In the genomic region with DNA sequence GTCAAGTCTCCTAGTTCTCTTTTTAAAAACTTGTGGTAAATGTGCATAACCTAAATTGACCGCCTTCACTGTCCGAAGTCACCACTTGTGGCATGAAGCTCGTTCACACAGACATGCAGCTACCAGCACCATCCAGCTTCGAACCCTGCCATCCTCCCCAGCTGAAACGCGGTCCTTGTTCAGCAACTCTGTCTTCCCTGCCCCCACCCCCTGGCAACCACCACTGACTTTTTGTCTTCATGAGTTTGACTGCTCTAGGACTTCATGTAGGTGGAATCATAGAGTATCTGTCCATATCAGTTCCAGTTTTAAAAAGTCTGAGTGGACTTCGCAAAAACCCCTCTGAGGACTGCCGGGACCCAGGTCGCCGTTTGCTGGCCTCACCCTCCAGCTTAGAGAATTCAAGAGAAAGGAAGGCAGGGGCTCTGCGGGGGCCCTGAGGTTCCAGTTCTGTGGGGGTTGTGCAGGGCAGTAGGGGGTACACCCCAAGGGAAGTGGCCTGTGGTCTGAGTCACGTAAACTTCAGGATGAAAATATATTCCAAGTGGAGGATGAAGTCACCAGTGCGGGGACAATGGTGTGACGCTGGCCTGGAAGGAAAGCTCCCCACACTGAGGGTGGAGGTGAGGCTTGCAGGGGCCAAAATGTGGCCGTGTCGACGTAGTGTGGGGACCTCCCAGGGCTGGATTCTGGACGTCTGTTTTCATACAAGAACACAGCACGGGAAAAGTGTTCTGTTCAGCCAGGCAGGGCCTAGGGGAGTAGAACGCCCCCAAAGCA, we compare ENCODE assay signal across 26 cellular contexts.
A peak's percentile ranks its signal among the peaks of the same experiment; 100 is the strongest.
DNase-seq lines count a peak whose midpoint lies in the region; ATAC-seq, FAIRE-seq and TF ChIP-seq lines count a peak whose summit lies in the region.
"Had no signal": no experiment of that assay in that cellular context is flagged by ENCODE, and none has a peak within 500 bp of the region (broad histone marks: within the 10 kb centered on the region; RNA-seq: fewer than 3 reads in every experiment).

No MANE protein-coding gene starts in this region.

- 96% methylated on average over 20 of the region's 20 CpGs for WGBS in A549 (ENCODE audit: missing lambda C conversion rate)

- no peak for FAIRE-seq in A549 (lab: Jason Lieb, UNC)
- FAIRE-seq: GM12878, HTR-8/SVneo, pancreas had no signal

- H3K9me3 Mint-ChIP-seq in glutamatergic neuron (ENCODE audit: unreplicated experiment), result peaks cover 2% of the 10 kb centered on the region
- H3K9me3 Mint-ChIP-seq: CD14-positive monocyte had no signal

- no peak for TF ChIP-seq RAD21 in A549 (conservative IDR thresholded peaks at IDR 0.05 in 1 of 2, IDR thresholded peaks at IDR 0.05 in 1 of 2)

- no peak overlapping the region for H3K4me3 Mint-ChIP-seq in glutamatergic neuron (ENCODE audit: unreplicated experiment)
- H3K4me3 Mint-ChIP-seq: activated CD4-positive, alpha-beta T cell treated with anti-CD3 and anti-CD28 coated beads for 36 hours; CD14-positive monocyte had no signal

- H3K4me1 ChIP-seq in A549, result peaks cover 82% of the 10 kb centered on the region

- ATAC-seq in A549 (no peak), Right ventricle myocardium inferior (peak; percentile 52), sciatic nerve (peak; percentile 35), GM18520 (IDR thresholded peaks at IDR 0.05; ENCODE audit: unreplicated experiment) (no peak)
- ATAC-seq: activated CD4-positive, alpha-beta T cell treated with anti-CD3 and anti-CD28 coated beads for 36 hours; GM12878; pancreas; SK-N-SH treated with all-trans-retinoic acid at 6 μM for 48 hours had no signal

- H3K4me2 ChIP-seq in A549, result no peak overlapping the region

- no peaks in the 10 kb centered on the region for H3K36me3 Mint-ChIP-seq in glutamatergic neuron (ENCODE audit: unreplicated experiment)

- POLR2A ChIA-PET in A549 (lab: Yijun Ruan, JAX), result no interaction called here

- no peak overlapping the region for H3K27ac Mint-ChIP-seq in glutamatergic neuron (ENCODE audit: unreplicated experiment)
- H3K27ac Mint-ChIP-seq: activated CD4-positive, alpha-beta T cell treated with anti-CD3 and anti-CD28 coated beads for 36 hours; CD14-positive monocyte had no signal

- TF ChIP-seq POLR2A in A549 (IDR thresholded peaks at IDR 0.05; ENCODE audit: low read length), result no peak

- H3K27ac ChIP-seq in A549 (peak overlapping the region; percentile 88 to 90; a peak in 5 of 6 replicates), angular gyrus (ENCODE audit: low read depth, low read length) (peak overlapping the region; percentile 41)
- H3K27ac ChIP-seq: epithelial cell of prostate, pancreas had no signal

- DNase-seq in A549 (ENCODE audit: low read depth in 1 of 2, low spot score in 1 of 2) (no peak), Right ventricle myocardium inferior (ENCODE audit: missing footprints) (no peak), sciatic nerve (ENCODE audit: low spot score) (peak; percentile 56), glutamatergic neuron (no peak), head of caudate nucleus (no peak)
- DNase-seq in activated CD8-positive, alpha-beta memory T cell treated with anti-CD3 and anti-CD28 coated beads, Interleukin-2, amount 50 U/mL, for 4 hours, result no peak
- DNase-seq: activated CD4-positive, alpha-beta T cell treated with anti-CD3 and anti-CD28 coated beads for 36 hours; activated gamma-delta T cell treated with Interleukin-2 at 50 U/mL for 16 hours; anterior cingulate cortex; cortex of kidney; DMS 273 treated with DMSO at 0.1 percent for 48 hours; GDM1; NCI-H1417 treated with DMSO at 0.1 percent for 48 hours; NCI-H2171; NCI-H69; pancreas; stimulated activated CD4-positive, alpha-beta T cell treated with anti-CD3 and anti-CD28 coated beads, Interleukin-4, amount 100 ng/mL, for 4 hours; transverse colon had no signal

- peaks cover 5% of the 10 kb centered on the region for H3K27me3 Mint-ChIP-seq in glutamatergic neuron (ENCODE audit: unreplicated experiment)
- H3K27me3 Mint-ChIP-seq: activated CD4-positive, alpha-beta T cell treated with anti-CD3 and anti-CD28 coated beads for 36 hours had no signal

- CTCF ChIA-PET in A549 (lab: Yijun Ruan, JAX), result interaction anchor here (0.6 kb wide), 1 partner anchor 51 kb away, joined by 3 read pairs; no protein-coding TSS in a partner anchor

- no peak overlapping the region for H3K4me3 ChIP-seq in A549
- H3K4me3 ChIP-seq: GM12878, lung, pancreas, transverse colon had no signal

- no peak for TF ChIP-seq EP300 in A549 (IDR thresholded peaks at IDR 0.05)

- intact Hi-C loops in Right ventricle myocardium inferior (cut with DNase I) (no loop called here), sciatic nerve (cut with DNase I) (no loop called here), head of caudate nucleus (cut with DNase I) (no loop called here)

- TF ChIP-seq CTCF in A549 (IDR thresholded peaks at IDR 0.05) (no peak), glutamatergic neuron (IDR thresholded peaks at IDR 0.05; ENCODE audit: partially characterized antibody, unreplicated experiment) (no peak)

- H3K4me1 Mint-ChIP-seq in glutamatergic neuron (ENCODE audit: low read depth, unreplicated experiment), result peaks cover 32% of the 10 kb centered on the region
- H3K4me1 Mint-ChIP-seq: activated CD4-positive, alpha-beta T cell treated with anti-CD3 and anti-CD28 coated beads for 36 hours had no signal

- no peaks in the 10 kb centered on the region for H3K9me3 ChIP-seq in A549
- H3K9me3 ChIP-seq: pancreas, transverse colon had no signal

TF ChIP-seq in A549, 52 proteins besides CTCF, POLR2A, EP300 and RAD21:
- no peak for TF ChIP-seq RARB (CRISPR knock-in tag; IDR thresholded peaks at IDR 0.05)
- no peak for TF ChIP-seq ZC3H11A (IDR thresholded peaks at IDR 0.05)
- TF ChIP-seq NR3C1 (IDR thresholded peaks at IDR 0.05), result no peak
- TF ChIP-seq FOXS1 (CRISPR knock-in tag; IDR thresholded peaks at IDR 0.05), result no peak
- no peak for TF ChIP-seq FOSL2 (IDR thresholded peaks at IDR 0.05)
- no peak for TF ChIP-seq FOSL2 (CRISPR knock-in tag; IDR thresholded peaks at IDR 0.05)
- TF ChIP-seq ZNF302 (CRISPR knock-in tag; IDR thresholded peaks at IDR 0.05), result no peak
- TF ChIP-seq MYC (IDR thresholded peaks at IDR 0.05; ENCODE audit: borderline replicate concordance, low read length), result no peak
- TF ChIP-seq CHD4 (IDR thresholded peaks at IDR 0.05; ENCODE audit: borderline replicate concordance), result no peak
- no peak for TF ChIP-seq GATA3 (IDR thresholded peaks at IDR 0.05; ENCODE audit: borderline replicate concordance)
- no peak for TF ChIP-seq CBX8 (IDR thresholded peaks at IDR 0.05)
- no peak for TF ChIP-seq ELK1 (IDR thresholded peaks at IDR 0.05; ENCODE audit: low read depth, low read length)

Comparison
In these comparisons a context has a peak if more than half of its experiments do, and no peak if none do; other contexts are left out.
1. ATAC-seq: peak in Right ventricle myocardium inferior (single experiment) and sciatic nerve (single experiment); none in A549 (0 of 2) and GM18520 (single experiment).